8 cellular contexts compared by ENCODE assay signal in the genomic region with DNA sequence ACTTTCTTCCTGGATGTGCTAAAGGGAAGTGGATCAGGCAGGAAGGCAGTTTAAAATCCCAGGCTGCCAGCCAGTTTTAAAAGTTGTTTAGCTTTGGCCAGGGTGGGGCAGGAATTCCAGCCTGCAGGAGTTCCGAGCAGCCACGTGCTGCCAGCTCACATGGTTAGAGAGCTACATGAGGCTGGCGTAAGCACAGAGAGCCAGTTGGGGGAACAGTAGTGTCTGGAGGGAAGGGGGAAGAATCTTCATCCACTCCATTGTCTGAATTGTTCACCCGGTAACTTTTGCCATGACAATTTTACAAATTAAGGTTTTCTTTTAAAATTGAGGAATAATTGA. TPM values are rescaled to one million over a fixed set of nuclear protein-coding genes. Genes with fewer than 3 reads are reported as not detected.
DNase-seq lines count a peak whose midpoint lies in the region; ATAC-seq and TF ChIP-seq lines count a peak whose summit lies in the region.

No MANE protein-coding gene starts in this region.

- ATAC-seq in HG03457 (IDR thresholded peaks at IDR 0.05; ENCODE audit: unreplicated experiment), result no peak

- H3K4me3 ChIP-seq in skin epidermis, result no peak overlapping the region

- no peak for TF ChIP-seq CTCF in AG09319 (IDR thresholded peaks at IDR 0.05; ENCODE audit: low read depth, low read length)

- peak overlapping the region; percentile 89 for H3K27ac ChIP-seq in angular gyrus (ENCODE audit: low read depth, low read length)
- peak overlapping the region; percentile 69 to 97 (median 93) for H3K27ac ChIP-seq in skin epidermis

- DNase-seq in AG09319 (ENCODE audit: extremely low read depth, low read depth) (peak; percentile 93), HT1080 (ENCODE audit: low read depth) (peak; percentile 99), hippocampal formation (lab: John Stamatoyannopoulos, UW) (peak; percentile 34 to 49), NCI-H1436 (lab: John Stamatoyannopoulos, UW) (no peak), NCI-H82 (lab: John Stamatoyannopoulos, UW) (no peak)

RNA-seq across cellular contexts. Expression of a gene that starts 12.0 kb away (rescaled TPM):
- total RNA-seq in HT1080 (2014; rRNA removed; shearing (Covaris generic)), result 57.7 and 92.7 TPM in 2 replicates
- polyA plus RNA-seq in HT1080 (2015; cell fraction: cytosol; rRNA removed), result 77.3 and 83.9 TPM in 2 replicates
- polyA plus RNA-seq in HT1080 (2015; cell fraction: nucleus; rRNA removed), result 112 and 115 TPM in 2 replicates

RNA-seq across cellular contexts. Expression of a gene that starts 12.2 kb away (rescaled TPM):
- 38.8 and 40.5 TPM in 2 replicates for total RNA-seq in HT1080 (2014; rRNA removed; shearing (Covaris generic))
- 16.3 and 17.4 TPM in 2 replicates for polyA plus RNA-seq in HT1080 (2015; cell fraction: cytosol; rRNA removed)
- polyA plus RNA-seq in HT1080 (2015; cell fraction: nucleus; rRNA removed), result 10.7 and 10.9 TPM in 2 replicates

RNA-seq across cellular contexts. Expression of a gene that starts 21.6 kb away (rescaled TPM):
- 166 and 180 TPM in 2 replicates for total RNA-seq in HT1080 (2014; rRNA removed; shearing (Covaris generic))
- polyA plus RNA-seq in HT1080 (2015; cell fraction: cytosol; rRNA removed), result 69.9 and 82.3 TPM in 2 replicates
- polyA plus RNA-seq in HT1080 (2015; cell fraction: nucleus; rRNA removed), result 39.7 and 51.1 TPM in 2 replicates

RNA-seq across cellular contexts. Expression of a gene that starts 26.9 kb away (rescaled TPM):
- total RNA-seq in HT1080 (2014; rRNA removed; shearing (Covaris generic)), result not detected in 2 replicates
- polyA plus RNA-seq in HT1080 (2015; cell fraction: cytosol; rRNA removed), result 0.38 and 0.49 TPM in 2 replicates
- polyA plus RNA-seq in HT1080 (2015; cell fraction: nucleus; rRNA removed), result 0.29 and 0.53 TPM in 2 replicates

RNA-seq across cellular contexts. Expression of a gene that starts 38.5 kb away (rescaled TPM):
- 16.2 and 20.1 TPM in 2 replicates for total RNA-seq in HT1080 (2014; rRNA removed; shearing (Covaris generic))
- polyA plus RNA-seq in HT1080 (2015; cell fraction: cytosol; rRNA removed), result 10.8 and 11.4 TPM in 2 replicates
- polyA plus RNA-seq in HT1080 (2015; cell fraction: nucleus; rRNA removed), result 24.1 and 28.1 TPM in 2 replicates

Comparison
In these comparisons a context has a peak if more than half of its experiments do, and no peak if none do; other contexts are left out.
1. DNase-seq: peak in AG09319 (single experiment), HT1080 (single experiment) and hippocampal formation (2 of 2); none in NCI-H1436 (single experiment) and NCI-H82 (single experiment).